Comparison of ENCODE assay signal across 27 cellular contexts in genomic region chrX:38342853-38343778, GRCh38. TPM values are rescaled to one million over a fixed set of nuclear protein-coding genes. Genes with fewer than 3 reads are reported as not detected.
DNase-seq lines count a peak whose midpoint lies in the region; ATAC-seq, FAIRE-seq and TF ChIP-seq lines count a peak whose summit lies in the region.
"Had no signal": no experiment of that assay in that cellular context is flagged by ENCODE, and none has a peak within 500 bp of the region (broad histone marks: within the 10 kb centered on the region; RNA-seq: fewer than 3 reads in every experiment).

No MANE protein-coding gene starts in this region.

- no peak for TF ChIP-seq POLR2A in gastrocnemius medialis (IDR thresholded peaks at IDR 0.05)

- H3K36me3 ChIP-seq in pancreas (no peaks in the 10 kb centered on the region), gastrocnemius medialis (no peaks in the 10 kb centered on the region)
- H3K36me3 ChIP-seq: BLaER1 had no signal

- no peaks in the 10 kb centered on the region for H3K9me3 Mint-ChIP-seq in effector memory CD8-positive, alpha-beta T cell
- H3K9me3 Mint-ChIP-seq: CD4-positive, alpha-beta T cell had no signal

- WGBS in pancreas, 2 donors: 15 to 27% methylated on average over 2 of the region's 2 CpGs

- H3K4me1 ChIP-seq in pancreas: peaks cover 0 to 13% (median 7%) of the 10 kb centered on the region in 3 donors
- H3K4me1 ChIP-seq in gastrocnemius medialis: no peaks in the 10 kb centered on the region
- H3K4me1 ChIP-seq: BLaER1 had no signal

- no peak overlapping the region for H3K4me3 Mint-ChIP-seq in effector memory CD8-positive, alpha-beta T cell
- H3K4me3 Mint-ChIP-seq: CD4-positive, alpha-beta T cell had no signal

- ATAC-seq in left lobe of liver: peak; percentile 92
- peak; percentile 67 to 93 (median 84) for ATAC-seq in pancreas
- ATAC-seq in gastrocnemius medialis: no peak
- no peak for ATAC-seq in effector memory CD8-positive, alpha-beta T cell (replicated peaks)
- ATAC-seq: HCT116, Panc1 had no signal

- in situ Hi-C loops in gastrocnemius medialis (cut with MboI; ENCODE audit: low sequenced_read_pairs in 4 of 4): no loop called here

- no peaks in the 10 kb centered on the region for H3K36me3 Mint-ChIP-seq in effector memory CD8-positive, alpha-beta T cell (ENCODE audit: insufficient read depth)

- H3K27ac ChIP-seq in pancreas (no peak overlapping the region), gastrocnemius medialis (no peak overlapping the region)
- H3K27ac ChIP-seq: 22Rv1, BLaER1 had no signal

- H3K9me3 ChIP-seq in pancreas (no peaks in the 10 kb centered on the region), gastrocnemius medialis (no peaks in the 10 kb centered on the region)
- H3K9me3 ChIP-seq: BLaER1, SK-N-SH had no signal

- H3K27me3 Mint-ChIP-seq in effector memory CD8-positive, alpha-beta T cell: no peaks in the 10 kb centered on the region

- H3K27me3 ChIP-seq in pancreas (peaks cover 0 to 4% (median 2%) of the 10 kb centered on the region in 4 donors), gastrocnemius medialis (no peaks in the 10 kb centered on the region)
- H3K27me3 ChIP-seq: BLaER1 had no signal

- H3K27ac Mint-ChIP-seq in effector memory CD8-positive, alpha-beta T cell: no peak overlapping the region
- H3K27ac Mint-ChIP-seq: CD4-positive, alpha-beta T cell had no signal

- TF ChIP-seq CTCF in pancreas (IDR thresholded peaks at IDR 0.05): no peak
- no peak for TF ChIP-seq CTCF in gastrocnemius medialis (IDR thresholded peaks at IDR 0.05 in 4 of 5, conservative IDR thresholded peaks at IDR 0.05 in 1 of 5)

- intact Hi-C loops in pancreas (cut with DNase I) (no loop called here), gastrocnemius medialis (cut with DNase I; ENCODE audit: low total_unique reads) (no loop called here)

- H3K4me3 ChIP-seq in pancreas: no peak overlapping the region
- H3K4me3 ChIP-seq in gastrocnemius medialis: no peak overlapping the region
- H3K4me3 ChIP-seq: BLaER1 had no signal

- DNase-seq in COLO668 (lab: John Stamatoyannopoulos, UW; ENCODE audit: unreplicated experiment) (peak; percentile 12), HuH-7.5 (ENCODE audit: low spot score) (peak; percentile 10), left lobe of liver (ENCODE audit: low spot score) (peak; percentile 50), pancreas (no peak), gastrocnemius medialis (no peak)
- DNase-seq in stimulated activated CD4-positive, alpha-beta T cell treated with anti-CD3 and anti-CD28 coated beads, Interleukin-4, amount 100 ng/mL, for 4 hours: no peak
- DNase-seq in activated CD8-positive, alpha-beta memory T cell treated with anti-CD3 and anti-CD28 coated beads for 24 hours: no peak
- DNase-seq in effector memory CD8-positive, alpha-beta T cell: no peak
- DNase-seq: ACHN; CD4-positive, alpha-beta T cell; GDM1; Kasumi-1; MM.1S; NCI-H1048; NCI-H1417 treated with DMSO at 0.1 percent for 48 hours; NCI-H187; NCI-H774; SIG-M5; SK-N-SH had no signal

- no peaks in the 10 kb centered on the region for H3K4me1 Mint-ChIP-seq in effector memory CD8-positive, alpha-beta T cell (ENCODE audit: low read depth in 2 of 2)

- FAIRE-seq in pancreas (lab: Jason Lieb, UNC): no peak
- FAIRE-seq: GM18507, H1 had no signal

RNA-seq across cellular contexts. Expression of gene OTC, which starts 9.3 kb away (rescaled TPM):
- 94.6 TPM for total RNA-seq in left lobe of liver
- 1 to 10 TPM in 4 of 6 donors, under 1 TPM in 2; 0.35 to 2.8 (median 1.2) TPM for total RNA-seq in pancreas
- 1 to 10 TPM in 1 of 2 donors, under 1 TPM in 1; 0.68 to 1.4 TPM for polyA plus RNA-seq in pancreas
- total RNA-seq in gastrocnemius medialis: under 1 TPM in 1 of 4 donors, not detected in 3; 0.27 TPM
- total RNA-seq: CD4-positive, alpha-beta T cell; Daoy; H1; NCI-H460 had no signal
- polyA plus RNA-seq: H1, SK-N-SH had no signal

RNA-seq across cellular contexts. Expression of gene RPGR, which starts 15.8 kb away (rescaled TPM):
- 1.6 TPM for total RNA-seq in left lobe of liver
- total RNA-seq in pancreas: 1 to 10 TPM; 4.2 to 7.7 (median 4.8) TPM
- polyA plus RNA-seq in pancreas: 10 to 100 TPM; 14.2 to 14.7 TPM
- total RNA-seq in gastrocnemius medialis: 10 to 100 TPM; 10.5 to 28.7 (median 13.7) TPM

Comparison
In these comparisons a context has a peak if more than half of its experiments do, and no peak if none do; other contexts are left out.
1. DNase-seq: peak in COLO668 (single experiment), HuH-7.5 (single experiment) and left lobe of liver (single experiment); none in pancreas (0 of 6), stimulated activated CD4-positive, alpha-beta T cell treated with anti-CD3 and anti-CD28 coated beads, Interleukin-4, amount 100 ng/mL, for 4 hours (0 of 2), gastrocnemius medialis (0 of 2), activated CD8-positive, alpha-beta memory T cell treated with anti-CD3 and anti-CD28 coated beads for 24 hours (single experiment) and effector memory CD8-positive, alpha-beta T cell (0 of 3).
2. ATAC-seq: peak in left lobe of liver (single experiment) and pancreas (4 of 4); none in gastrocnemius medialis (0 of 2) and effector memory CD8-positive, alpha-beta T cell (single experiment).
3. RNA of gene OTC, which starts 9.3 kb away (total RNA-seq): 94.6 TPM in left lobe of liver (single experiment); 0.35 to 2.8 TPM in pancreas and 0.27 TPM in gastrocnemius medialis; every median in the first group is over 10 times any median in the second.